1 cellular context compared by ENCODE assay signal in the genomic region with DNA sequence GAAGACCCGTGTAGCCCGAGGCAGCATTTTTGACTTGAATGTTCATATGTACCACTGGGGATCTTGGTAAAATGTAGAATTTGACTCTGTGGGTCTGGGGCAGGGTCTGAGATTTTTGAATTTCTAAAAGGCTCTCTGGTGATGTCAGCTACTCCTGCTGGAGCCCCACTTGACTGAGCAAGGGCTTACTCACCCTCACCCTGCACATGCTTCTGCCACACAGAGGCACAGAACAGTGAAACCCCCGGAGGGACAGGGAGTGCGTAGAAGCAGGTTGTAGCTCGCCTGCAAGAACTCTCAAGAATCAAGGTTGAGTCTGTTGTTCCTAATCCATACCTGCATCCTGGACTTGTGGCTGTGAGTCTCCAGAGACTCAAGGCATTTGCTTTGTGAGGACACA.
TF ChIP-seq lines count a peak whose summit lies in the region.

No MANE protein-coding gene starts in this region.

TF ChIP-seq in GM12878, 131 proteins besides CTCF, POLR2A, EP300 and RAD21:
- TF ChIP-seq JUNB (IDR thresholded peaks at IDR 0.05) = no peak
- no peak for TF ChIP-seq NR2C1 (IDR thresholded peaks at IDR 0.05)
- TF ChIP-seq RELA (IDR thresholded peaks at IDR 0.05; ENCODE audit: borderline replicate concordance, partially characterized antibody) = no peak
- no peak for TF ChIP-seq ZNF207 (IDR thresholded peaks at IDR 0.05; ENCODE audit: borderline replicate concordance)
- no peak for TF ChIP-seq SREBF1 (IDR thresholded peaks at IDR 0.05; ENCODE audit: low read length)
- no peak for TF ChIP-seq BACH1 (IDR thresholded peaks at IDR 0.05; ENCODE audit: borderline replicate concordance)
- TF ChIP-seq SMAD5 (IDR thresholded peaks at IDR 0.05; ENCODE audit: low read depth) = no peak
- no peak for TF ChIP-seq POLR2AphosphoS5 (IDR thresholded peaks at IDR 0.05; ENCODE audit: low read length)
- no peak for TF ChIP-seq ASH2L (IDR thresholded peaks at IDR 0.05; ENCODE audit: borderline replicate concordance, low read depth)
- TF ChIP-seq, protein P1, sequence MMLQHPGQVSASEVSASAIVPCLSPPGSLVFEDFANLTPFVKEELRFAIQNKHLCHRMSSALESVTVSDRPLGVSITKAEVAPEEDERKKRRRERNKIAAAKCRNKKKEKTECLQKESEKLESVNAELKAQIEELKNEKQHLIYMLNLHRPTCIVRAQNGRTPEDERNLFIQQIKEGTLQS (IDR thresholded peaks at IDR 0.05; ENCODE audit: borderline replicate concordance, extremely low read depth, low read depth, low read length) = no peak
- TF ChIP-seq KDM1A (IDR thresholded peaks at IDR 0.05; ENCODE audit: borderline replicate concordance) = no peak
- TF ChIP-seq HDGF (IDR thresholded peaks at IDR 0.05) = no peak
